ENCODE assay signal across 15 cellular contexts in genomic region chr17:15414502-15415348, GRCh38. TPM values are rescaled to one million over a fixed set of nuclear protein-coding genes. Genes with fewer than 3 reads are reported as not detected.
DNase-seq lines count a peak whose midpoint lies in the region; FAIRE-seq and TF ChIP-seq lines count a peak whose summit lies in the region.
"Had no signal": no experiment of that assay in that cellular context is flagged by ENCODE, and none has a peak within 500 bp of the region (broad histone marks: within the 10 kb centered on the region; RNA-seq: fewer than 3 reads in every experiment).

No MANE protein-coding gene starts in this region.

- no peaks in the 10 kb centered on the region for H3K9me3 ChIP-seq in WERI-Rb-1 (ENCODE audit: severe bottlenecking)
- H3K9me3 ChIP-seq in skeletal muscle tissue (ENCODE audit: control insufficient read depth in 3 of 3, low read length in 3 of 3) = no peaks in the 10 kb centered on the region
- H3K9me3 ChIP-seq in vagina = no peaks in the 10 kb centered on the region
- no peaks in the 10 kb centered on the region for H3K9me3 ChIP-seq in small intestine (ENCODE audit: control insufficient read depth, low read depth)
- H3K9me3 ChIP-seq: BLaER1, ovary had no signal

- H3K27me3 ChIP-seq in WERI-Rb-1 (ENCODE audit: insufficient read depth, low read depth, severe bottlenecking) = no peaks in the 10 kb centered on the region
- H3K27me3 ChIP-seq in skeletal muscle tissue (ENCODE audit: control insufficient read depth in 3 of 3, insufficient read depth in 3 of 3, low read length in 3 of 3) = no peaks in the 10 kb centered on the region
- H3K27me3 ChIP-seq in vagina = no peaks in the 10 kb centered on the region
- no peaks in the 10 kb centered on the region for H3K27me3 ChIP-seq in small intestine (ENCODE audit: control insufficient read depth in 2 of 2, insufficient read depth in 2 of 2, low read length in 2 of 2)
- H3K27me3 ChIP-seq: BLaER1, ovary had no signal

- intact Hi-C loops in vagina (cut with DNase I) = no loop called here

- TF ChIP-seq CTCF in WERI-Rb-1 (IDR thresholded peaks at IDR 0.05; ENCODE audit: low read depth, low read length) (no peak), vagina (IDR thresholded peaks at IDR 0.05) (no peak), GM13977 (IDR thresholded peaks at IDR 0.05; ENCODE audit: extremely low read depth, insufficient read depth, missing control alignments) (no peak)

- H3K27ac ChIP-seq in WERI-Rb-1 (no peak overlapping the region), skeletal muscle tissue (ENCODE audit: low read depth, low read length) (peak overlapping the region; percentile 93), vagina (no peak overlapping the region), small intestine (ENCODE audit: low read depth in 1 of 2, low read length in 1 of 2) (no peak overlapping the region)
- H3K27ac ChIP-seq: BLaER1, ovary, VCaP had no signal

- H3K4me3 ChIP-seq in WERI-Rb-1 (ENCODE audit: low read depth, low read length) (no peak overlapping the region), skeletal muscle tissue (ENCODE audit: low read length in 3 of 3) (peak overlapping the region in 2 of 3 donors; percentile 40 to 49), vagina (no peak overlapping the region), small intestine (ENCODE audit: low read depth in 1 of 2, low read length in 2 of 2) (no peak overlapping the region)
- H3K4me3 ChIP-seq: BLaER1, K562, ovary had no signal

- FAIRE-seq in HTR-8/SVneo (lab: Jason Lieb, UNC) (peak; percentile 58), small intestine (lab: Jason Lieb, UNC) (no peak)
- FAIRE-seq: GM19239, K562 had no signal

- WGBS in small intestine, 3 donors = 85 to 91% (median 89%) methylated on average over 16 of the region's 16 CpGs

- no peak for TF ChIP-seq POLR2A in vagina (IDR thresholded peaks at IDR 0.05)

- no peak for DNase-seq in HTR-8/SVneo (ENCODE audit: insufficient read length, low spot score)
- peak; percentile 17 for DNase-seq in WERI-Rb-1
- peak in 32 of 51 donors; percentile 13 to 72 (median 38) for DNase-seq in hypothalamus (lab: John Stamatoyannopoulos, UW)
- DNase-seq in vagina (ENCODE audit: extremely low spot score in 2 of 2) = no peak
- no peak for DNase-seq in small intestine
- no peak for DNase-seq in GM13977 (ENCODE audit: low spot score)
- DNase-seq: activated naive CD4-positive, alpha-beta T cell treated with anti-CD3 and anti-CD28 coated beads, Interleukin-2, amount 10 ng/mL, durations not matched to agents 7 days and 5 days; EL; NCI-H1436 treated with DMSO at 0.1 percent for 48 hours; ovary had no signal

- peak overlapping the region; percentile 13 to 73 (median 67) for H3K9ac ChIP-seq in skeletal muscle tissue (ENCODE audit: low read depth in 1 of 3, low read length in 3 of 3)
- H3K9ac ChIP-seq: BLaER1 had no signal

- peaks cover 31 to 50% (median 34%) of the 10 kb centered on the region in 3 donors for H3K4me1 ChIP-seq in skeletal muscle tissue (ENCODE audit: control insufficient read depth in 3 of 3, insufficient read depth in 3 of 3, low read length in 3 of 3)
- peaks cover 25% of the 10 kb centered on the region for H3K4me1 ChIP-seq in vagina
- peaks cover 0 to 8% of the 10 kb centered on the region in 2 donors for H3K4me1 ChIP-seq in small intestine (ENCODE audit: control insufficient read depth in 2 of 2, insufficient read depth in 1 of 2, low read depth in 1 of 2, low read length in 1 of 2)

- in situ Hi-C loops in GM13977 (cut with MboI; ENCODE audit: low pct_unique_long_range_greater_than_20kb, low sequenced_read_pairs, unreplicated experiment) = no loop called here

- H3K36me3 ChIP-seq in WERI-Rb-1 = no peaks in the 10 kb centered on the region
- H3K36me3 ChIP-seq in skeletal muscle tissue (ENCODE audit: control insufficient read depth in 3 of 3, insufficient read depth in 3 of 3, low read length in 3 of 3) = no peaks in the 10 kb centered on the region
- no peaks in the 10 kb centered on the region for H3K36me3 ChIP-seq in vagina
- H3K36me3 ChIP-seq in small intestine (ENCODE audit: control insufficient read depth in 2 of 2, insufficient read depth in 2 of 2, low read length in 2 of 2) = no peaks in the 10 kb centered on the region
- H3K36me3 ChIP-seq: BLaER1, ovary had no signal

RNA-seq across cellular contexts. Expression of gene CDRT4, which starts 52.7 kb away (rescaled TPM):
- total RNA-seq in skeletal muscle tissue = 1.6 TPM
- total RNA-seq in vagina = 4.2 TPM
- 1 to 10 TPM; 5.1 to 6.3 (median 5.9) TPM for polyA plus RNA-seq in small intestine

Comparison
In these comparisons a context has a peak if more than half of its experiments do, and no peak if none do; other contexts are left out.
1. DNase-seq: peak in WERI-Rb-1 (single experiment) and hypothalamus (32 of 51); none in HTR-8/SVneo (single experiment), vagina (0 of 2), small intestine (single experiment) and GM13977 (single experiment).
2. H3K4me3 ChIP-seq: peak in skeletal muscle tissue (2 of 3); none in WERI-Rb-1 (single experiment), vagina (0 of 2) and small intestine (0 of 2).